1 cellular context compared by ENCODE assay signal in the genomic region with DNA sequence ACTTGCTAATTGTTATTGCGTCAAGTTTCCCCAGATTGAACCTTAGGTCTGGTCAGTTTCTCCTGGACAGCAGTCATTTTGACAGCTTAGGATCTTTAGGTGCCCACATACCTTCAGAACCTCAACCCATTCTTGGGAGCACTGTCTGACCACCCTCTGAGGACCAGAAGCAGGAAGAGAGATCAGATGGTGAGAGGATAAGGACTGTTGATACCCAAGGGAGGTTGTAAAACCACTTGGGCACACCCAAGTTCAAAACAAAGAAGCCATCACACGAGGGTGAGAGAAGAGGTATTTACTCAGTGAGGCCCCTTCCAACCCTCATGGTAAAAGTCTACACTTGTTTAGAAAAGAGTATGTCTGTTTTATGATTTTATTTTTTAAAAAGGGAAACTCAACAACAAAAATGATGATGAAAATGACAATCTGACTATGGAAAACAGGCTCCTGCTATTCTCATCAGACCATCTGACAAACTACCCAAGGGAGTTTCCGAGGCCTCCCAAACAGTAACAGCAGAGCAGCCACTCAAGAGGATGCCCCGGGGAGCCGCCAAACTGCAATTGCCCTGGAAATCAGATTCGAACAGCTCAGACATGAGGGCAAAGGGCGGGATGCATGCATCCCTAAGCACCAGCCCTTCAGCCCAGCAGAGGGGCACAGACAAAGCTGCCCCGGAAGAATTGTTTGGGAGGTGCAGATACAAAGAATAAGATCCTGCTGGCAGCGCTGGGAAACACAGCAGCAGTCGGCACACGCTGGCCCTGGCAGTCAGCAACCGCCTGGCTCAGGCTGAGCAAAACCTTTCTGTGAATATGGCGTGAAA.
TF ChIP-seq lines count a peak whose summit lies in the region.

No MANE protein-coding gene starts in this region.

TF ChIP-seq in GM12878, 131 proteins besides CTCF, POLR2A, EP300 and RAD21 (continued from another document):
- TF ChIP-seq, protein P1, sequence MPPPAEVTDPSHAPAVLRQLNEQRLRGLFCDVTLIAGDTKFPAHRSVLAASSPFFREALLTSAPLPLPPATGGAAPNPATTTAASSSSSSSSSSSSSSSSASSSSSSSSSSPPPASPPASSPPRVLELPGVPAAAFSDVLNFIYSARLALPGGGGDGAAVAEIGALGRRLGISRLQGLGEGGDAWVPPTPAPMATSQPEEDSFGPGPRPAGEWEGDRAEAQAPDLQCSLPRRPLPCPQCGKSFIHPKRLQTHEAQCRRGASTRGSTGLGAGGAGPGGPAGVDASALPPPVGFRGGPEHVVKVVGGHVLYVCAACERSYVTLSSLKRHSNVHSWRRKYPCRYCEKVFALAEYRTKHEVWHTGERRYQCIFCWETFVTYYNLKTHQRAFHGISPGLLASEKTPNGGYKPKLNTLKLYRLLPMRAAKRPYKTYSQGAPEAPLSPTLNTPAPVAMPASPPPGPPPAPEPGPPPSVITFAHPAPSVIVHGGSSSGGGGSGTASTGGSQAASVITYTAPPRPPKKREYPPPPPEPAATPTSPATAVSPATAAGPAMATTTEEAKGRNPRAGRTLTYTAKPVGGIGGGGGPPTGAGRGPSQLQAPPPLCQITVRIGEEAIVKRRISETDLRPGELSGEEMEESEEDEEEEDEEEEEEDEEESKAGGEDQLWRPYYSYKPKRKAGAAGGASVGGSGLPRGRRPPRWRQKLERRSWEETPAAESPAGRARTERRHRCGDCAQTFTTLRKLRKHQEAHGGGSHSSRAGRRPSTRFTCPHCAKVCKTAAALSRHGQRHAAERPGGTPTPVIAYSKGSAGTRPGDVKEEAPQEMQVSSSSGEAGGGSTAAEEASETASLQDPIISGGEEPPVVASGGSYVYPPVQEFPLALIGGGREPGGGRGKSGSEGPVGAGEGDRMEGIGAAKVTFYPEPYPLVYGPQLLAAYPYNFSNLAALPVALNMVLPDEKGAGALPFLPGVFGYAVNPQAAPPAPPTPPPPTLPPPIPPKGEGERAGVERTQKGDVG (CRISPR knock-in tag; IDR thresholded peaks at IDR 0.05), result 0 out of 2 replicates have a peak, but pooled peaks have one; percentile 39
- TF ChIP-seq, protein P2, sequence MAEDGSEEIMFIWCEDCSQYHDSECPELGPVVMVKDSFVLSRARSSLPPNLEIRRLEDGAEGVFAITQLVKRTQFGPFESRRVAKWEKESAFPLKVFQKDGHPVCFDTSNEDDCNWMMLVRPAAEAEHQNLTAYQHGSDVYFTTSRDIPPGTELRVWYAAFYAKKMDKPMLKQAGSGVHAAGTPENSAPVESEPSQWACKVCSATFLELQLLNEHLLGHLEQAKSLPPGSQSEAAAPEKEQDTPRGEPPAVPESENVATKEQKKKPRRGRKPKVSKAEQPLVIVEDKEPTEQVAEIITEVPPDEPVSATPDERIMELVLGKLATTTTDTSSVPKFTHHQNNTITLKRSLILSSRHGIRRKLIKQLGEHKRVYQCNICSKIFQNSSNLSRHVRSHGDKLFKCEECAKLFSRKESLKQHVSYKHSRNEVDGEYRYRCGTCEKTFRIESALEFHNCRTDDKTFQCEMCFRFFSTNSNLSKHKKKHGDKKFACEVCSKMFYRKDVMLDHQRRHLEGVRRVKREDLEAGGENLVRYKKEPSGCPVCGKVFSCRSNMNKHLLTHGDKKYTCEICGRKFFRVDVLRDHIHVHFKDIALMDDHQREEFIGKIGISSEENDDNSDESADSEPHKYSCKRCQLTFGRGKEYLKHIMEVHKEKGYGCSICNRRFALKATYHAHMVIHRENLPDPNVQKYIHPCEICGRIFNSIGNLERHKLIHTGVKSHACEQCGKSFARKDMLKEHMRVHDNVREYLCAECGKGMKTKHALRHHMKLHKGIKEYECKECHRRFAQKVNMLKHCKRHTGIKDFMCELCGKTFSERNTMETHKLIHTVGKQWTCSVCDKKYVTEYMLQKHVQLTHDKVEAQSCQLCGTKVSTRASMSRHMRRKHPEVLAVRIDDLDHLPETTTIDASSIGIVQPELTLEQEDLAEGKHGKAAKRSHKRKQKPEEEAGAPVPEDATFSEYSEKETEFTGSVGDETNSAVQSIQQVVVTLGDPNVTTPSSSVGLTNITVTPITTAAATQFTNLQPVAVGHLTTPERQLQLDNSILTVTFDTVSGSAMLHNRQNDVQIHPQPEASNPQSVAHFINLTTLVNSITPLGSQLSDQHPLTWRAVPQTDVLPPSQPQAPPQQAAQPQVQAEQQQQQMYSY (CRISPR knock-in tag; IDR thresholded peaks at IDR 0.05), result 0 out of 2 replicates have a peak, but pooled peaks have one; percentile 32
- TF ChIP-seq TBL1XR1 (IDR thresholded peaks at IDR 0.05; ENCODE audit: low read depth, low read length), result 0 out of 2 replicates have a peak, but pooled peaks have one; percentile 18
